11 cellular contexts compared by ENCODE assay signal in the genomic region with DNA sequence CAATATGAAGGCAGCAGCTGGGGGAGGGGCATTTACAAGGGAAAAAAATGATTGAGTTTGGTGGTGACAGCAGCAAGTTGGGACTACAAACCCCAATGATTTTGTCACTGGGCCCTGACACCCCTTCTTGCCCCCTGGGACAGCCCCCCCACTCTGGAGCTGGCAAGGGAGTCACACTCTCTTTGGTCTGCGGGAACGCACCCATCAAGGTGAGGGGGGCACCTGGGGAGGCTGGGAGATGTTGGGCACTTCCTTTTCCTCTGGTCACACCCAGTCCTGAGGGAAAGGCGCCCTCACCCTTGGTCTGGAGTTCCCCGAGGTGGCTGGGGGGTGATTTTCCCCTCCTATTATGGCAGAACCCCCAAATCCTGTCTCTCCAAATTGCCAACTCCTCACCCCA. TPM values are rescaled to one million over a fixed set of nuclear protein-coding genes. Genes with fewer than 3 reads are reported as not detected.
A peak's percentile ranks its signal among the peaks of the same experiment; 100 is the strongest.
DNase-seq lines count a peak whose midpoint lies in the region; ATAC-seq and TF ChIP-seq lines count a peak whose summit lies in the region.
"Had no signal": no experiment of that assay in that cellular context is flagged by ENCODE, and none has a peak within 500 bp of the region (broad histone marks: within the 10 kb centered on the region; RNA-seq: fewer than 3 reads in every experiment).

No MANE protein-coding gene starts in this region.

- H3K14ac ChIP-seq in mesenchymal stem cell (ENCODE audit: low read length in 2 of 2): no peak overlapping the region

- H3K9me3 Mint-ChIP-seq in WTC11: no peaks in the 10 kb centered on the region
- H3K9me3 Mint-ChIP-seq: endodermal cell had no signal

- peaks cover 27% of the 10 kb centered on the region for H3K4me1 Mint-ChIP-seq in WTC11

- peak overlapping the region; percentile 23 for H3K27ac Mint-ChIP-seq in WTC11

- H3K4me1 ChIP-seq in SK-N-SH (ENCODE audit: control insufficient read depth in 1 of 2, insufficient read depth in 2 of 2, low read depth in 1 of 2, low read length in 1 of 2) (peaks cover 21% of the 10 kb centered on the region in 2 experiments; a peak in 3 of 4 replicates), mesenchymal stem cell (ENCODE audit: control insufficient read depth, insufficient read depth, low read depth, low read length) (peaks cover 24% of the 10 kb centered on the region), thymus (ENCODE audit: control insufficient read depth, insufficient read depth, low read length) (peaks cover 10% of the 10 kb centered on the region)

- H3K36me3 Mint-ChIP-seq in WTC11: peaks cover 47% of the 10 kb centered on the region

- peaks cover 24% of the 10 kb centered on the region for H3F3A ChIP-seq in SK-N-SH (replicated peaks; ENCODE audit: insufficient read depth)

- H3K4me2 ChIP-seq in SK-N-SH (peak overlapping the region; percentile 57), mesenchymal stem cell (ENCODE audit: low read length, poor library complexity, severe bottlenecking) (no peak overlapping the region)

- no peak overlapping the region for H2BK12ac ChIP-seq in mesenchymal stem cell (ENCODE audit: low read length in 2 of 2)

- no peaks in the 10 kb centered on the region for H3K79me2 ChIP-seq in SK-N-SH (ENCODE audit: insufficient read depth)

- no peak for TF ChIP-seq EP300 in SK-N-SH (IDR thresholded peaks at IDR 0.05; ENCODE audit: borderline replicate concordance in 1 of 2, low read depth in 1 of 2, low read length in 1 of 2)

- H3K27me3 ChIP-seq in SK-N-SH (ENCODE audit: insufficient read depth) (no peaks in the 10 kb centered on the region), mesenchymal stem cell (ENCODE audit: control insufficient read depth in 1 of 2, insufficient read depth in 1 of 2, low read length in 2 of 2) (peaks cover 0 to 5% of the 10 kb centered on the region in 2 experiments), thymus (ENCODE audit: control insufficient read depth, insufficient read depth) (no peaks in the 10 kb centered on the region), H7 (ENCODE audit: control insufficient read depth, insufficient read depth, low read length) (no peaks in the 10 kb centered on the region)
- H3K27me3 ChIP-seq: thyroid gland had no signal

- H3K9me3 ChIP-seq in SK-N-SH: no peaks in the 10 kb centered on the region
- H3K9me3 ChIP-seq in mesenchymal stem cell (ENCODE audit: control insufficient read depth, low read length): no peaks in the 10 kb centered on the region
- H3K9me3 ChIP-seq in thymus (ENCODE audit: control insufficient read depth): no peaks in the 10 kb centered on the region
- H3K9me3 ChIP-seq: thyroid gland had no signal

- H2BK15ac ChIP-seq in mesenchymal stem cell (ENCODE audit: low read depth, poor library complexity, severe bottlenecking): peak overlapping the region; percentile 17

- POLR2A ChIA-PET in SK-N-SH (lab: Yijun Ruan, JAX): interaction anchor here (1.0 kb wide), 2 partner anchors 48 to 87 kb away, joined by 3 to 4 read pairs; partner anchors contain the start of gene UFSP1
- POLR2A ChIA-PET in WTC11 (lab: Charles Lee): interaction anchor here (0.7 kb wide), 1 partner anchor 1347 kb away, joined by 3 read pairs; no protein-coding TSS in a partner anchor

- TF ChIP-seq CTCF in SK-N-SH (IDR thresholded peaks at IDR 0.05) (no peak), WTC11 (IDR thresholded peaks at IDR 0.05) (no peak)

- H3K27me3 Mint-ChIP-seq in WTC11 (ENCODE audit: low read depth): no peaks in the 10 kb centered on the region

- no peak overlapping the region for H2BK120ac ChIP-seq in mesenchymal stem cell (ENCODE audit: low read depth, low read length)

- 59% methylated on average over 2 of the region's 4 CpGs for WGBS in SK-N-SH (ENCODE audit: low lambda C conversion rate)
- 94% methylated on average over 4 of the region's 4 CpGs for WGBS in mesenchymal stem cell
- WGBS in thymus: 74% methylated on average over 4 of the region's 4 CpGs

- H4K91ac ChIP-seq in mesenchymal stem cell (ENCODE audit: low read length): peak overlapping the region; percentile 27

- no peak for DNase-seq in SK-N-SH
- no peak for DNase-seq in WTC11 (ENCODE audit: low spot score)
- no peak for DNase-seq in mesenchymal stem cell
- no peak for DNase-seq in H7
- no peak for DNase-seq in DMS53 (lab: John Stamatoyannopoulos, UW)
- DNase-seq: activated effector memory CD4-positive, alpha-beta T cell treated with Interleukin-2 at 50 U/mL for 16 hours had no signal

- H4K8ac ChIP-seq in mesenchymal stem cell (ENCODE audit: low read length): no peak overlapping the region

- H3K36me3 ChIP-seq in SK-N-SH (replicated peaks in 1 of 2; ENCODE audit: control insufficient read depth in 1 of 2, insufficient read depth in 2 of 2, low read length in 1 of 2) (peaks cover 10 to 25% of the 10 kb centered on the region in 2 experiments), mesenchymal stem cell (ENCODE audit: control insufficient read depth in 1 of 2, insufficient read depth in 2 of 2, low read depth in 1 of 2, low read length in 2 of 2) (peaks cover 21 to 43% of the 10 kb centered on the region in 2 experiments), thymus (ENCODE audit: control insufficient read depth, insufficient read depth) (no peaks in the 10 kb centered on the region), H7 (replicated peaks; ENCODE audit: control insufficient read depth, insufficient read depth, low read length) (peaks cover 31% of the 10 kb centered on the region)

- H3K27ac ChIP-seq in SK-N-SH (ENCODE audit: low read depth in 2 of 2, low read length in 1 of 2) (peak overlapping the region; percentile 4 to 58; a peak in 2 of 4 replicates), mesenchymal stem cell (ENCODE audit: low read length, poor library complexity, severe bottlenecking) (peak overlapping the region; percentile 85), thymus (ENCODE audit: low read depth) (peak overlapping the region; percentile 1)
- H3K27ac ChIP-seq: thyroid gland had no signal

- no peak overlapping the region for H3K23ac ChIP-seq in mesenchymal stem cell (ENCODE audit: low read length in 2 of 2)

- H3K4ac ChIP-seq in mesenchymal stem cell (ENCODE audit: low read depth in 1 of 2, low read length in 2 of 2): peak overlapping the region in 1 of 2 experiments; percentile 62

- H3K4me3 Mint-ChIP-seq in WTC11: no peak overlapping the region
- H3K4me3 Mint-ChIP-seq: endodermal cell had no signal

- H3K4me3 ChIP-seq in SK-N-SH (ENCODE audit: low read depth in 2 of 2, low read length in 1 of 2) (no peak overlapping the region), mesenchymal stem cell (ENCODE audit: insufficient read depth in 1 of 2, low read depth in 1 of 2, low read length in 2 of 2) (peak overlapping the region in 1 of 2 experiments; percentile 41), thymus (ENCODE audit: low read length) (no peak overlapping the region), H7 (ENCODE audit: insufficient read depth, low read depth, low read length) (no peak overlapping the region)
- H3K4me3 ChIP-seq: thyroid gland had no signal

- peaks cover 12% of the 10 kb centered on the region for H3K79me1 ChIP-seq in mesenchymal stem cell (replicated peaks; ENCODE audit: low read length, poor library complexity, severe bottlenecking)

- peak overlapping the region in 1 of 2 experiments; percentile 56 for H3K18ac ChIP-seq in mesenchymal stem cell (ENCODE audit: low read depth in 1 of 2, low read length in 2 of 2)

- no peaks in the 10 kb centered on the region for H4K20me1 ChIP-seq in SK-N-SH (ENCODE audit: insufficient read depth)

- TF ChIP-seq RAD21 in SK-N-SH (IDR thresholded peaks at IDR 0.05; ENCODE audit: low read length): no peak

- H3K9ac ChIP-seq in SK-N-SH: no peak overlapping the region
- peak overlapping the region; percentile 73 for H3K9ac ChIP-seq in mesenchymal stem cell (ENCODE audit: low read length)

- peak overlapping the region; percentile 90 for H2AK5ac ChIP-seq in mesenchymal stem cell (ENCODE audit: low read length, severe bottlenecking)

- ATAC-seq in SK-N-SH treated with all-trans-retinoic acid at 6 μM for 48 hours (no peak), WTC11 (no peak), HG03175 (IDR thresholded peaks at IDR 0.05; ENCODE audit: unreplicated experiment) (no peak)

- no peaks in the 10 kb centered on the region for H3K9me2 ChIP-seq in SK-N-SH

- peak overlapping the region; percentile 59 for H2BK5ac ChIP-seq in mesenchymal stem cell (ENCODE audit: low read depth, low read length, poor library complexity, severe bottlenecking)

- CTCF ChIA-PET in SK-N-SH (lab: Yijun Ruan, JAX) (interaction anchor here (1.5 to 16.7 kb wide), 6 partner anchors 11 to 97 kb away, joined by 5 to 398 read pairs (median 91); partner anchors contain the start of genes EPHB4, EPO, POP7 and SLC12A9), WTC11 (lab: Charles Lee) (interaction anchor here (1.0 to 8.5 kb wide), 4 partner anchors 9 to 49 kb away, joined by 4 to 131 read pairs (median 50); partner anchors contain the start of genes EPHB4 and SLC12A9)

- no peak overlapping the region for H2AFZ ChIP-seq in SK-N-SH (ENCODE audit: low read depth)
- H2AFZ ChIP-seq in mesenchymal stem cell (ENCODE audit: low read depth, low read length): no peak overlapping the region

TF ChIP-seq in SK-N-SH, 30 proteins besides CTCF, POLR2A, EP300 and RAD21 (continues in another document):
- no peak for TF ChIP-seq JUND (IDR thresholded peaks at IDR 0.05)
- TF ChIP-seq NRF1 (IDR thresholded peaks at IDR 0.05; ENCODE audit: low read depth, low read length): no peak

TF ChIP-seq in SK-N-SH treated with all-trans-retinoic acid at 6 μM for 48 hours, 23 proteins besides CTCF, POLR2A, EP300 and RAD21:
- TF ChIP-seq CSDC2 (CRISPR knock-in tag; IDR thresholded peaks at IDR 0.05) (no peak), ZNF8 (CRISPR knock-in tag; IDR thresholded peaks at IDR 0.05) (no peak), RARB (CRISPR knock-in tag; IDR thresholded peaks at IDR 0.05) (no peak)

RNA-seq across cellular contexts. Expression of gene EPHB4, which starts 24.4 kb away (rescaled TPM):
- polyA plus RNA-seq in SK-N-SH (2012; rRNA removed) (51.1 and 64.4 TPM in 2 replicates), thymus (9.6 TPM)
- polyA plus RNA-seq in SK-N-SH (2012; cell fraction: cytosol; rRNA removed): 41.3 and 47.7 TPM in 2 replicates
- polyA plus RNA-seq in SK-N-SH (2012; cell fraction: nucleus; rRNA removed): 150 and 187 TPM in 2 replicates
- total RNA-seq in WTC11 (2021): 99.7 to 120 TPM (median 104 TPM) in 3 replicates
- polyA plus RNA-seq in mesenchymal stem cell (2013, experiment 1 of 2): 34.3 TPM
- polyA plus RNA-seq in mesenchymal stem cell (2013, experiment 2 of 2): 34.3 TPM
- total RNA-seq in H7 (2014; rRNA removed; shearing (Covaris generic)): 141 and 143 TPM in 2 replicates

RNA-seq across cellular contexts. Expression of gene SLC12A9, which starts 49.6 kb away (rescaled TPM):
- polyA plus RNA-seq in SK-N-SH (2012; rRNA removed) (29.7 and 31.0 TPM in 2 replicates), thymus (48.0 TPM)
- polyA plus RNA-seq in SK-N-SH (2012; cell fraction: cytosol; rRNA removed): 8.1 and 13.3 TPM in 2 replicates
- polyA plus RNA-seq in SK-N-SH (2012; cell fraction: nucleus; rRNA removed): 121 and 122 TPM in 2 replicates
- 32.6 to 39.3 TPM (median 34.1 TPM) in 3 replicates for total RNA-seq in WTC11 (2021)
- polyA plus RNA-seq in mesenchymal stem cell (2013, experiment 1 of 2): 17.9 TPM
- 18.1 TPM for polyA plus RNA-seq in mesenchymal stem cell (2013, experiment 2 of 2)
- total RNA-seq in H7 (2014; rRNA removed; shearing (Covaris generic)): 21.9 and 27.9 TPM in 2 replicates

Comparison
In these comparisons a context has a peak if more than half of its experiments do, and no peak if none do; other contexts are left out.
1. H3K27ac ChIP-seq: peak in every context shown above with its lines; median percentile 85 in mesenchymal stem cell; 31 in SK-N-SH; 1 in thymus.